In genomic region chr3:5798809-5799208, GRCh38 we compare ENCODE assay signal across 17 cellular contexts.
"Had no signal": no experiment of that assay in that cellular context is flagged by ENCODE, and none has a peak within 500 bp of the region (broad histone marks: within the 10 kb centered on the region; RNA-seq: fewer than 3 reads in every experiment).

No MANE protein-coding gene starts in this region.

- H3K36me3 ChIP-seq: adrenal gland, lower lobe of right lung, tibial nerve had no signal

- H3K4me3 Mint-ChIP-seq: activated CD4-positive, alpha-beta T cell treated with anti-CD3 and anti-CD28 coated beads for 36 hours; brain; nephron progenitor cell; stimulated activated naive CD8-positive, alpha-beta T cell treated with anti-CD3 and anti-CD28 coated beads, Interleukin-15, Interleukin-2, amounts not matched to agents 100 ng/mL and 50 ng/mL, for 24 hours; WTC11 had no signal

- H3K9me3 Mint-ChIP-seq: activated naive CD4-positive, alpha-beta T cell treated with anti-CD3 and anti-CD28 coated beads, Interleukin-2, amount 50 U/mL, for 72 hours; stimulated activated naive CD8-positive, alpha-beta T cell treated with anti-CD3 and anti-CD28 coated beads, Interleukin-15, Interleukin-2, amounts not matched to agents 100 ng/mL and 50 ng/mL, for 24 hours had no signal

- H3K27ac ChIP-seq: adrenal gland, coronary artery, lower lobe of right lung, tibial nerve had no signal

- H3K4me1 Mint-ChIP-seq: activated CD4-positive, alpha-beta T cell treated with anti-CD3 and anti-CD28 coated beads for 36 hours; brain; WTC11 had no signal

- DNase-seq: activated CD4-positive, alpha-beta T cell treated with anti-CD3 and anti-CD28 coated beads for 36 hours; activated CD4-positive, alpha-beta T cell treated with anti-CD3 and anti-CD28 coated beads, Interleukin-2, amount 50 U/mL, for 48 hours; activated gamma-delta T cell; adrenal gland; hypothalamus; lower lobe of right lung; nephron progenitor cell; nucleus accumbens; posterior cingulate gyrus; stimulated activated CD4-positive, alpha-beta T cell treated with anti-CD3 and anti-CD28 coated beads, Interleukin-15, amount 100 ng/mL, for 24 hours; stimulated activated CD4-positive, alpha-beta T cell treated with anti-CD3 and anti-CD28 coated beads, Interleukin-2, amount 100 ng/mL, for 48 hours had no signal

- ATAC-seq: activated CD4-positive, alpha-beta T cell treated with anti-CD3 and anti-CD28 coated beads for 36 hours; activated naive CD4-positive, alpha-beta T cell treated with anti-CD3 and anti-CD28 coated beads, Interleukin-2, amount 50 U/mL, for 72 hours; lower lobe of right lung; WTC11 had no signal

- H3K27ac Mint-ChIP-seq: activated CD4-positive, alpha-beta T cell treated with anti-CD3 and anti-CD28 coated beads for 36 hours; activated naive CD4-positive, alpha-beta T cell treated with anti-CD3 and anti-CD28 coated beads, Interleukin-2, amount 50 U/mL, for 72 hours; brain; nephron progenitor cell; stimulated activated naive CD8-positive, alpha-beta T cell treated with anti-CD3 and anti-CD28 coated beads, Interleukin-15, Interleukin-2, amounts not matched to agents 100 ng/mL and 50 ng/mL, for 24 hours; WTC11 had no signal

- H3K36me3 Mint-ChIP-seq: activated naive CD4-positive, alpha-beta T cell treated with anti-CD3 and anti-CD28 coated beads, Interleukin-2, amount 50 U/mL, for 72 hours; brain had no signal

- H3K27me3 ChIP-seq: adrenal gland, tibial nerve had no signal

- H3K27me3 Mint-ChIP-seq: activated CD4-positive, alpha-beta T cell treated with anti-CD3 and anti-CD28 coated beads for 36 hours; brain; stimulated activated naive CD8-positive, alpha-beta T cell treated with anti-CD3 and anti-CD28 coated beads, Interleukin-15, Interleukin-2, amounts not matched to agents 100 ng/mL and 50 ng/mL, for 24 hours had no signal

- H3K4me3 ChIP-seq: adrenal gland, coronary artery, lower lobe of right lung, tibial nerve had no signal

- H3K4me1 ChIP-seq: adrenal gland, lower lobe of right lung, tibial nerve had no signal

- H3K9me3 ChIP-seq: adrenal gland, lower lobe of right lung, tibial nerve had no signal
